In genomic region chr11:68460741-68461283, GRCh38 we compare ENCODE assay signal across 8 cellular contexts. TPM values are rescaled to one million over a fixed set of nuclear protein-coding genes. Genes with fewer than 3 reads are reported as not detected.
DNase-seq lines count a peak whose midpoint lies in the region; ATAC-seq and TF ChIP-seq lines count a peak whose summit lies in the region.

PPP6R3 (plus strand) TSS chr11:68460752; CDS start chr11:68537665, 76,913 bp downstream.

- no peak within 1 kb of the TSS for H2AFZ ChIP-seq in hepatocyte

- H3K4me3 ChIP-seq in AG04449 (ENCODE audit: low read depth, low read length) (peak within 1 kb of the TSS; percentile 83), hepatocyte (peak within 1 kb of the TSS; percentile 95), skeletal muscle cell (ENCODE audit: low read depth, low read length) (peak within 1 kb of the TSS; percentile 70)

- no peaks in the 10 kb centered on the region for H3K9me3 Mint-ChIP-seq in activated naive CD8-positive, alpha-beta T cell treated with anti-CD3 and anti-CD28 coated beads, Interleukin-2, amount 50 U/mL, for 24 hours

- 0% methylated on average over 3 of the region's 81 CpGs for WGBS in hepatocyte (ENCODE audit: low lambda C conversion rate, missing lambda C conversion rate)

- no peaks in the 10 kb centered on the region for H3K9me3 ChIP-seq in hepatocyte (ENCODE audit: low read depth)

- H3K4me1 ChIP-seq in hepatocyte (ENCODE audit: insufficient read depth), result peaks cover 25% of the 10 kb centered on the region

- peaks cover 4% of the 10 kb centered on the region for H3K36me3 Mint-ChIP-seq in activated naive CD8-positive, alpha-beta T cell treated with anti-CD3 and anti-CD28 coated beads, Interleukin-2, amount 50 U/mL, for 24 hours (ENCODE audit: low read depth)

- TF ChIP-seq CTCF in AG04449 (IDR thresholded peaks at IDR 0.05; ENCODE audit: insufficient read depth, low read length, missing control alignments) (no peak), hepatocyte (IDR thresholded peaks at IDR 0.05; ENCODE audit: poor library complexity) (no peak)

- peaks cover 49% of the 10 kb centered on the region for H3K4me1 Mint-ChIP-seq in activated naive CD8-positive, alpha-beta T cell treated with anti-CD3 and anti-CD28 coated beads, Interleukin-2, amount 50 U/mL, for 24 hours

- peak; percentile 86 for TF ChIP-seq POLR2A in GM19099 (IDR thresholded peaks at IDR 0.05; ENCODE audit: extremely low read depth, insufficient read length, low read depth)

- H3K27me3 Mint-ChIP-seq in activated naive CD8-positive, alpha-beta T cell treated with anti-CD3 and anti-CD28 coated beads, Interleukin-2, amount 50 U/mL, for 24 hours, result peaks cover 3% of the 10 kb centered on the region

- no peaks in the 10 kb centered on the region for H3K27me3 ChIP-seq in hepatocyte

- no peak for DNase-seq in AG04449 (ENCODE audit: low read depth, low spot score)
- DNase-seq in activated naive CD8-positive, alpha-beta T cell treated with anti-CD3 and anti-CD28 coated beads, Interleukin-2, amount 50 U/mL, for 24 hours, result no peak
- DNase-seq in hepatocyte (ENCODE audit: low spot score), result no peak
- DNase-seq in skeletal muscle cell (ENCODE audit: low read depth), result no peak
- no peak for DNase-seq in AML-193 (lab: John Stamatoyannopoulos, UW)
- DNase-seq in activated CD8-positive, alpha-beta memory T cell treated with anti-CD3 and anti-CD28 coated beads, Interleukin-2, amount 50 U/mL, for 4 hours, result no peak

- H3K4me3 Mint-ChIP-seq in activated naive CD8-positive, alpha-beta T cell treated with anti-CD3 and anti-CD28 coated beads, Interleukin-2, amount 50 U/mL, for 24 hours, result peak within 1 kb of the TSS; percentile 99

- peak within 1 kb of the TSS; percentile 92 for H3K27ac Mint-ChIP-seq in activated naive CD8-positive, alpha-beta T cell treated with anti-CD3 and anti-CD28 coated beads, Interleukin-2, amount 50 U/mL, for 24 hours

- H4K20me1 ChIP-seq in hepatocyte (ENCODE audit: insufficient read depth, poor library complexity, severe bottlenecking), result peaks cover 48% of the 10 kb centered on the region

- ATAC-seq in HG03378 (IDR thresholded peaks at IDR 0.05; ENCODE audit: unreplicated experiment), result peak; percentile 19
- ATAC-seq in activated naive CD8-positive, alpha-beta T cell treated with anti-CD3 and anti-CD28 coated beads, Interleukin-2, amount 50 U/mL, for 24 hours, result no peak

- H3K36me3 ChIP-seq in hepatocyte (replicated peaks; ENCODE audit: insufficient read depth, low read depth), result no peaks in the 10 kb centered on the region

- POLR2A ChIA-PET in AG04449 (lab: Yijun Ruan, JAX), result no interaction called here

- CTCF ChIA-PET in AG04449 (lab: Yijun Ruan, JAX), result interaction anchor here (1.0 kb wide), 1 partner anchor 14 kb away, joined by 4 read pairs; no protein-coding TSS in a partner anchor

- H3K79me2 ChIP-seq in hepatocyte, result peaks cover 48% of the 10 kb centered on the region

- H3K4me2 ChIP-seq in hepatocyte, result peak within 1 kb of the TSS; percentile 91

- H3K9me2 ChIP-seq in hepatocyte (replicated peaks; ENCODE audit: insufficient read depth), result no peaks in the 10 kb centered on the region

- peak within 1 kb of the TSS; percentile 91 for H3K27ac ChIP-seq in hepatocyte

RNA-seq across cellular contexts. Expression of gene PPP6R3, which starts in this region (rescaled TPM):
- total RNA-seq in hepatocyte, result 108 and 126 TPM in 2 replicates
- polyA plus RNA-seq in hepatocyte, result 31.5 and 57.3 TPM in 2 replicates
